8 cellular contexts compared by ENCODE assay signal in the genomic region with DNA sequence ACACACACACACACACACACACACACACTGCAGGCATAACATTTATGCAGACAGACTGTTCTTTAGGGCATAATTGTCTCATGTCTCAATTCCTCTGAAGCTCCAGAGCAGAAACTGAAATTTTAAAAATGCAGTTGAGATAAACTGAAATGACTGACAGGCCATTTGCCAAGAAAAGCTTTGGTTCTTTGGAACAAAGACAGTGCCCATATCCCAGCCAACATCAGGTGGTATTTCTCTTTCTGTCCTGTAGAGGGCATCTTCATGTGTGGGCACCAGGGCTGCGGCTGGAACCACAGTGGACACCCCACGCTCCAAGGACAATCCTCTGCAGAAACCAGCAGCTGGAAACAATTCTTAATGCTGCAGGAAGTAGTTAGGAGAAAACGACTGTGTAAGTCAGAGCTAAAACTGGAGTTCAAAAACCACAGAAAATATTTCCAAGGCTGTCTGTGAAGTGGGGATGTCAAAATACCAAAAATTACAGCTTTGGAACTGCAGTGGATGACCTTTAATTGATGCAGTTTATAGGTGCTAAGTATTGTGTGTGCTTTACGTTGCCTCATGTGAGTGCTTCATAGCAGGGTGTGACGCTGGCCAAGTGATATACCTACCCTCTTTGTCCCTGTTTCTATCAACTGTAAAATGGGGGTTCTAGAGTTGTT. TPM values are rescaled to one million over a fixed set of nuclear protein-coding genes. Genes with fewer than 3 reads are reported as not detected.
A peak's percentile ranks its signal among the peaks of the same experiment; 100 is the strongest.
DNase-seq lines count a peak whose midpoint lies in the region; ATAC-seq and TF ChIP-seq lines count a peak whose summit lies in the region.

No MANE protein-coding gene starts in this region.

- H3K9me3 Mint-ChIP-seq in brain, result peaks cover 0 to 16% (median 3%) of the 10 kb centered on the region in 5 experiments

- H3K4me1 Mint-ChIP-seq in brain, result peaks cover 35% of the 10 kb centered on the region
- H3K4me1 Mint-ChIP-seq in T-helper 17 cell, result peaks cover 11% of the 10 kb centered on the region

- H3K36me3 ChIP-seq in cardiac muscle cell, result no peaks in the 10 kb centered on the region
- no peaks in the 10 kb centered on the region for H3K36me3 ChIP-seq in mucosa of descending colon (ENCODE audit: low read depth)

- ATAC-seq in Right ventricle myocardium inferior (no peak), mucosa of descending colon (no peak), T-helper 17 cell (no peak)

- H3K4me3 ChIP-seq in cardiac muscle cell (no peak overlapping the region), mucosa of descending colon (no peak overlapping the region)

- intact Hi-C loops in Right ventricle myocardium inferior (cut with DNase I), result no loop called here
- intact Hi-C loops in mucosa of descending colon (cut with DNase I, micrococcal nuclease), result no loop called here

- H3K9me3 ChIP-seq in cardiac muscle cell (ENCODE audit: low read depth) (no peaks in the 10 kb centered on the region), mucosa of descending colon (no peaks in the 10 kb centered on the region), T-helper 17 cell (ENCODE audit: control insufficient read depth, low read length, poor library complexity, severe bottlenecking) (no peaks in the 10 kb centered on the region)

- POLR2A ChIA-PET in RWPE1 (lab: Yijun Ruan, JAX; ENCODE audit: low non-redundant PET), result interaction anchor here (1.1 kb wide), 1 partner anchor 16 kb away, joined by 3 read pairs; no protein-coding TSS in a partner anchor

- H3K4me1 ChIP-seq in cardiac muscle cell (ENCODE audit: low read depth) (no peaks in the 10 kb centered on the region), mucosa of descending colon (ENCODE audit: low read depth) (peaks cover 6% of the 10 kb centered on the region)

- no peak overlapping the region for H3K27ac ChIP-seq in cardiac muscle cell
- H3K27ac ChIP-seq in RWPE1, result no peak overlapping the region

- H3K27ac Mint-ChIP-seq in brain (peak overlapping the region; percentile 46 to 88 (median 69)), T-helper 17 cell (no peak overlapping the region)

- H3K27me3 Mint-ChIP-seq in brain (peaks cover 4% of the 10 kb centered on the region), T-helper 17 cell (no peaks in the 10 kb centered on the region)

- DNase-seq in cardiac muscle cell (ENCODE audit: low read depth in 1 of 2, low spot score in 1 of 2) (peak; percentile 59 to 72), Right ventricle myocardium inferior (ENCODE audit: missing footprints) (no peak), NCI-H2196 (lab: John Stamatoyannopoulos, UW; ENCODE audit: unreplicated experiment) (peak; percentile 35), mucosa of descending colon (no peak), T-helper 17 cell (no peak), RWPE1 (ENCODE audit: low spot score) (no peak)
- DNase-seq in stimulated activated CD4-positive, alpha-beta T cell treated with anti-CD3 and anti-CD28 coated beads, Interleukin-4, amount 100 ng/mL, for 4 hours, result no peak

- TF ChIP-seq CTCF in cardiac muscle cell (IDR thresholded peaks at IDR 0.05; ENCODE audit: low read depth, low read length) (peak; percentile 59), brain (conservative IDR thresholded peaks at IDR 0.05) (peak; percentile 33 to 59), mucosa of descending colon (IDR thresholded peaks at IDR 0.05) (peak; percentile 13), RWPE1 (conservative IDR thresholded peaks at IDR 0.05; ENCODE audit: low read depth) (no peak; the same call in 1 of the 2 replicates)

- no peaks in the 10 kb centered on the region for H3K27me3 ChIP-seq in cardiac muscle cell

- peak overlapping the region; percentile 43 to 80 (median 55) for H3K4me3 Mint-ChIP-seq in brain
- H3K4me3 Mint-ChIP-seq in T-helper 17 cell, result no peak overlapping the region

- H3K36me3 Mint-ChIP-seq in brain, result no peaks in the 10 kb centered on the region
- no peaks in the 10 kb centered on the region for H3K36me3 Mint-ChIP-seq in T-helper 17 cell (ENCODE audit: low read depth)

- CTCF ChIA-PET in RWPE1 (lab: Yijun Ruan, JAX), result interaction anchor here (0.6 to 1.6 kb wide), 6 partner anchors 10 to 195 kb away, joined by 3 to 5 read pairs (median 4); no protein-coding TSS in a partner anchor

RNA-seq across cellular contexts. Expression of a gene that starts 10.6 kb away (rescaled TPM):
- not detected in 2 replicates for total RNA-seq in cardiac muscle cell
- not detected in 2 replicates for polyA plus RNA-seq in cardiac muscle cell
- 1.1 TPM for total RNA-seq in Right ventricle myocardium inferior
- polyA plus RNA-seq in brain (ENCODE audit: insufficient read depth, low read depth, low replicate concordance), result 0.34 TPM
- total RNA-seq in mucosa of descending colon, result 1 to 10 TPM in 2 of 3 donors, under 1 TPM in 1; 0.61 to 2.2 (median 1.6) TPM
- 1 to 10 TPM in 1 of 2 donors, under 1 TPM in 1; 0.81 to 2.2 TPM for total RNA-seq in T-helper 17 cell

RNA-seq across cellular contexts. Expression of a gene that starts 16.3 kb away (rescaled TPM):
- total RNA-seq in cardiac muscle cell, result 37.3 and 45.7 TPM in 2 replicates
- polyA plus RNA-seq in cardiac muscle cell, result 18.8 and 29.5 TPM in 2 replicates
- total RNA-seq in Right ventricle myocardium inferior, result 8.4 TPM
- polyA plus RNA-seq in brain (ENCODE audit: insufficient read depth, low read depth, low replicate concordance), result 31.5 TPM
- total RNA-seq in mucosa of descending colon, result 10 to 100 TPM; 20.6 to 24.6 (median 21.0) TPM
- 10 to 100 TPM; 21.2 to 26.4 TPM for total RNA-seq in T-helper 17 cell

RNA-seq across cellular contexts. Expression of a gene that starts 32.0 kb away (rescaled TPM):
- total RNA-seq in cardiac muscle cell (12.9 and 13.8 TPM in 2 replicates), Right ventricle myocardium inferior (5.1 TPM), mucosa of descending colon (1 to 10 TPM; 6.6 to 8.0 (median 8.0) TPM), T-helper 17 cell (1 to 10 TPM; 3.2 to 4.8 TPM)
- polyA plus RNA-seq in cardiac muscle cell (11.0 and 11.1 TPM in 2 replicates), brain (ENCODE audit: insufficient read depth, low read depth, low replicate concordance) (3.5 TPM)

RNA-seq across cellular contexts. Expression of a gene that starts 38.2 kb away (rescaled TPM):
- 8.4 and 10.8 TPM in 2 replicates for total RNA-seq in cardiac muscle cell
- 11.0 and 12.5 TPM in 2 replicates for polyA plus RNA-seq in cardiac muscle cell
- total RNA-seq in Right ventricle myocardium inferior, result 8.4 TPM
- polyA plus RNA-seq in brain (ENCODE audit: insufficient read depth, low read depth, low replicate concordance), result 4.8 TPM
- total RNA-seq in mucosa of descending colon, result 1 to 10 TPM; 1.6 to 7.5 (median 3.3) TPM
- 1 to 10 TPM; 1.9 TPM for total RNA-seq in T-helper 17 cell

RNA-seq across cellular contexts. Expression of a gene that starts 38.3 kb away (rescaled TPM):
- total RNA-seq in cardiac muscle cell, result 25.3 and 37.9 TPM in 2 replicates
- polyA plus RNA-seq in cardiac muscle cell, result 43.4 and 44.1 TPM in 2 replicates
- 19.0 TPM for total RNA-seq in Right ventricle myocardium inferior
- 12.6 TPM for polyA plus RNA-seq in brain (ENCODE audit: insufficient read depth, low read depth, low replicate concordance)
- total RNA-seq in mucosa of descending colon, result 10 to 100 TPM; 19.0 to 33.1 (median 30.8) TPM
- total RNA-seq in T-helper 17 cell, result 10 to 100 TPM; 26.3 to 28.1 TPM

Comparison
In these comparisons a context has a peak if more than half of its experiments do, and no peak if none do; other contexts are left out.
1. DNase-seq: peak in cardiac muscle cell (2 of 2) and NCI-H2196 (single experiment); none in Right ventricle myocardium inferior (single experiment), mucosa of descending colon (0 of 3), stimulated activated CD4-positive, alpha-beta T cell treated with anti-CD3 and anti-CD28 coated beads, Interleukin-4, amount 100 ng/mL, for 4 hours (0 of 2), T-helper 17 cell (0 of 3) and RWPE1 (single experiment).